In the genomic region with DNA sequence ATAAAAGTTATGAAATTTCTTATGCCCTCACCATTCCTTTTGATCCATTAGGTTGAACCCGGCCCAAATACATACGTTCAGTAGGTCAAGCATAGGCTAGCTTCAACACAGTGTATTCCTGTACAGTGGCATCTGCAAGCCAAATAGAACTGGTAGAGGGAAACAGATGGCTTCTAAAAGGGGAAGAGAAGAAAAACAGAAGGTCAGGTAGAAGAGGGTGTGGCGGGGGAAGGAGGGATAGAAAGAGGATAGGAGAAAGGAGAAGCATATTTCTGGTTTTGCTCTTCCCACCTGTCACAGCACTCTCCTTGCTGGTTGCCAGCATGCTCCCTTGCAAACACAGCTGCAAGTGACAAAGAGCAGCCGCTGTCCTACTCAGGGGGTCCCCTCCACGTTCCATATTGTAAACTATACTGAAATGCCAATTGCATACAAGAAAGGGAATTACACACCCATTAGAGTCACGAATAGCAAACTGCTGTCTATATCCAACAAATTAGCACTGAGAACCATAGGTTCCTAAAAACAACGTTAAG, we compare ENCODE assay signal across 15 cellular contexts.
A peak's percentile ranks its signal among the peaks of the same experiment; 100 is the strongest.
DNase-seq lines count a peak whose midpoint lies in the region; ATAC-seq, FAIRE-seq and TF ChIP-seq lines count a peak whose summit lies in the region.
"Had no signal": no experiment of that assay in that cellular context is flagged by ENCODE, and none has a peak within 500 bp of the region (broad histone marks: within the 10 kb centered on the region; RNA-seq: fewer than 3 reads in every experiment).

No MANE protein-coding gene starts in this region.

- no peak for TF ChIP-seq RAD21 in H1 (IDR thresholded peaks at IDR 0.05 in 1 of 2, conservative IDR thresholded peaks at IDR 0.05 in 1 of 2; ENCODE audit: low read depth in 2 of 2, low read length in 2 of 2)

- H3K79me1 ChIP-seq in H1 (ENCODE audit: low read depth, low read length), result no peaks in the 10 kb centered on the region

- no peak overlapping the region for H3K9ac ChIP-seq in H1 (replicated peaks in 1 of 4; ENCODE audit: extremely low read depth in 1 of 4, low read depth in 3 of 4, low read length in 3 of 4)

- POLR2A ChIA-PET in H1 (lab: Charles Lee; ENCODE audit: partially characterized antibody), result interaction anchor here (1.1 to 1.5 kb wide), 4 partner anchors 13 to 48 kb away, joined by 3 to 4 read pairs (median 3); no protein-coding TSS in a partner anchor

- H4K5ac ChIP-seq in H1 (ENCODE audit: insufficient read length, low read depth, low read length), result no peak overlapping the region

- no peaks in the 10 kb centered on the region for H3K23me2 ChIP-seq in H1 (ENCODE audit: low read depth, low read length)

- H3K4me1 ChIP-seq in GM23338 (ENCODE audit: insufficient read depth) (peaks cover 54% of the 10 kb centered on the region), H1 (replicated peaks in 1 of 4; ENCODE audit: control insufficient read depth in 3 of 4, insufficient read depth in 4 of 4, low read length in 3 of 4) (peaks cover 6 to 31% (median 25%) of the 10 kb centered on the region in 4 experiments; a peak in 6 of 7 replicates), HAP-1 (peaks cover 18% of the 10 kb centered on the region)

- H2AFZ ChIP-seq in GM23338 (no peak overlapping the region), H1 (ENCODE audit: low read length) (no peak overlapping the region)

- no peak overlapping the region for H3K18ac ChIP-seq in H1 (ENCODE audit: extremely low read depth, low read length)

- no peaks in the 10 kb centered on the region for H3K27me3 ChIP-seq in GM23338 (ENCODE audit: insufficient read depth)
- no peaks in the 10 kb centered on the region for H3K27me3 ChIP-seq in H1 (replicated peaks in 1 of 4; ENCODE audit: control insufficient read depth in 3 of 4, extremely low read depth in 1 of 4, insufficient read depth in 3 of 4, low read length in 3 of 4)
- no peaks in the 10 kb centered on the region for H3K27me3 ChIP-seq in HAP-1 (ENCODE audit: low read depth)
- H3K27me3 ChIP-seq: MG63 had no signal

- no peak for FAIRE-seq in H1 (lab: Jason Lieb, UNC)
- FAIRE-seq: bronchial epithelial cell, GM18507 had no signal

- CTCF ChIA-PET in H1 (lab: Charles Lee; ENCODE audit: partially characterized antibody), result interaction anchor here (0.6 to 1.4 kb wide), 4 partner anchors 27 to 84 kb away, joined by 3 to 7 read pairs (median 3); no protein-coding TSS in a partner anchor

- H4K20me1 ChIP-seq in GM23338 (replicated peaks; ENCODE audit: insufficient read depth) (no peaks in the 10 kb centered on the region), H1 (replicated peaks in 1 of 2; ENCODE audit: control insufficient read depth in 1 of 2, insufficient read depth in 2 of 2, low read length in 2 of 2) (no peaks in the 10 kb centered on the region)

- no peak overlapping the region for H2BK15ac ChIP-seq in H1 (ENCODE audit: low read length)

- no peak overlapping the region for H4K8ac ChIP-seq in H1 (ENCODE audit: extremely low read depth, insufficient read depth, low read length)

- no peak overlapping the region for H2BK120ac ChIP-seq in H1 (replicated peaks; ENCODE audit: low read depth, low read length)

- H3K36me3 ChIP-seq in GM23338 (ENCODE audit: insufficient read depth) (no peaks in the 10 kb centered on the region), H1 (ENCODE audit: control insufficient read depth in 2 of 4, insufficient read depth in 4 of 4, low read length in 3 of 4) (no peaks in the 10 kb centered on the region), HAP-1 (replicated peaks) (no peaks in the 10 kb centered on the region)
- H3K36me3 ChIP-seq: MG63 had no signal

- no peak for TF ChIP-seq CTCF in GM23338 (conservative IDR thresholded peaks at IDR 0.05; ENCODE audit: low read depth in 2 of 2)
- TF ChIP-seq CTCF in H1 (IDR thresholded peaks at IDR 0.05; ENCODE audit: control extremely low read depth in 1 of 3, insufficient read depth in 1 of 3, low read depth in 1 of 3, low read length in 3 of 3), result no peak
- TF ChIP-seq CTCF in osteocyte (IDR thresholded peaks at IDR 0.05), result no peak
- no peak for TF ChIP-seq CTCF in progenitor cell of endocrine pancreas (IDR thresholded peaks at IDR 0.05; ENCODE audit: unreplicated experiment)

- DNase-seq in GM23338 (ENCODE audit: low spot score) (no peak), NCI-H146 (lab: John Stamatoyannopoulos, UW) (peak; percentile 78), H1 (ENCODE audit: low read depth in 1 of 2, low spot score in 2 of 2) (no peak), osteocyte (ENCODE audit: extremely low spot score, unreplicated experiment) (no peak), progenitor cell of endocrine pancreas (ENCODE audit: low spot score, unreplicated experiment) (no peak), hippocampal formation (lab: John Stamatoyannopoulos, UW) (no peak), HAP-1 (ENCODE audit: low spot score in 2 of 2) (no peak)
- DNase-seq: activated CD4-positive, alpha-beta memory T cell treated with anti-CD3 and anti-CD28 coated beads for 36 hours; CD4-positive, alpha-beta memory T cell; NCI-H526 had no signal

- H3K4me2 ChIP-seq in GM23338 (peak overlapping the region; percentile 33), H1 (ENCODE audit: insufficient read depth in 1 of 2, low read depth in 2 of 2, low read length in 2 of 2) (peak overlapping the region; percentile 11 to 18; a peak in 1 of 4 replicates)

- peaks cover 11% of the 10 kb centered on the region; the same call in 2 of the 3 replicates for H3K36me3 Mint-ChIP-seq in GM23338 (ENCODE audit: low read depth)
- peaks cover 16% of the 10 kb centered on the region for H3K36me3 Mint-ChIP-seq in osteocyte (ENCODE audit: unreplicated experiment)
- peaks cover 5% of the 10 kb centered on the region for H3K36me3 Mint-ChIP-seq in progenitor cell of endocrine pancreas (ENCODE audit: insufficient read depth)

- peak; percentile 53 for ATAC-seq in GM23338

- H3K27me3 Mint-ChIP-seq in GM23338 (ENCODE audit: insufficient read depth, low read depth, poor library complexity), result peaks cover 6% of the 10 kb centered on the region
- no peaks in the 10 kb centered on the region for H3K27me3 Mint-ChIP-seq in osteocyte (ENCODE audit: unreplicated experiment)
- H3K27me3 Mint-ChIP-seq in progenitor cell of endocrine pancreas, result no peaks in the 10 kb centered on the region
- H3K27me3 Mint-ChIP-seq: activated CD4-positive, alpha-beta memory T cell treated with anti-CD3 and anti-CD28 coated beads for 36 hours; CD4-positive, alpha-beta memory T cell had no signal

- H3K4me1 Mint-ChIP-seq in GM23338 (peaks cover 68% of the 10 kb centered on the region), osteocyte (ENCODE audit: unreplicated experiment) (peaks cover 16% of the 10 kb centered on the region), progenitor cell of endocrine pancreas (ENCODE audit: low read depth) (peaks cover 36% of the 10 kb centered on the region)

- 0 out of 3 replicates have a peak overlapping the region, but pooled peaks have one; percentile 15 for H3K4me3 Mint-ChIP-seq in GM23338
- H3K4me3 Mint-ChIP-seq in osteocyte (ENCODE audit: unreplicated experiment), result no peak overlapping the region
- H3K4me3 Mint-ChIP-seq in progenitor cell of endocrine pancreas (ENCODE audit: low read depth), result no peak overlapping the region
- H3K4me3 Mint-ChIP-seq: activated CD4-positive, alpha-beta memory T cell treated with anti-CD3 and anti-CD28 coated beads for 36 hours; CD4-positive, alpha-beta memory T cell; neural crest cell had no signal

- H3K27ac Mint-ChIP-seq in GM23338 (peak overlapping the region; percentile 43; the same call in 1 of the 2 replicates), osteocyte (ENCODE audit: unreplicated experiment) (peak overlapping the region; percentile 72), progenitor cell of endocrine pancreas (no peak overlapping the region)
- H3K27ac Mint-ChIP-seq: activated CD4-positive, alpha-beta memory T cell treated with anti-CD3 and anti-CD28 coated beads for 36 hours had no signal

- H3K9me3 Mint-ChIP-seq in GM23338 (no peaks in the 10 kb centered on the region), osteocyte (ENCODE audit: unreplicated experiment) (no peaks in the 10 kb centered on the region), progenitor cell of endocrine pancreas (ENCODE audit: low read depth) (no peaks in the 10 kb centered on the region)
- H3K9me3 Mint-ChIP-seq: activated CD4-positive, alpha-beta memory T cell treated with anti-CD3 and anti-CD28 coated beads for 36 hours; neural crest cell had no signal

- H3K27ac ChIP-seq in GM23338 (ENCODE audit: low read depth), result peak overlapping the region; percentile 88
- H3K27ac ChIP-seq in H1 (ENCODE audit: low read depth, low read length), result no peak overlapping the region

- TF ChIP-seq EP300 in H1 (IDR thresholded peaks at IDR 0.05; ENCODE audit: borderline replicate concordance in 1 of 2, low read depth in 2 of 2, low read length in 2 of 2), result no peak

- no peak overlapping the region for H2BK5ac ChIP-seq in H1 (ENCODE audit: low read depth, low read length)

- H2BK12ac ChIP-seq in H1 (ENCODE audit: low read depth, low read length), result no peak overlapping the region

- no peak overlapping the region for H3K56ac ChIP-seq in H1 (replicated peaks; ENCODE audit: insufficient read length, low read depth, low read length)

- no peaks in the 10 kb centered on the region for H3F3A ChIP-seq in GM23338 (replicated peaks; ENCODE audit: low read depth)

- no peak overlapping the region for H3K14ac ChIP-seq in H1 (ENCODE audit: insufficient read length)

- in situ Hi-C loops in HAP-1 (cut with MboI; ENCODE audit: low sequenced_read_pairs), result no loop called here

- no peak for TF ChIP-seq POLR2A in H1 (IDR thresholded peaks at IDR 0.05; ENCODE audit: control extremely low read depth in 1 of 2, low read depth in 2 of 2, low read length in 2 of 2)

- H4K91ac ChIP-seq in H1 (replicated peaks; ENCODE audit: insufficient read length, low read length), result no peak overlapping the region

- H3K9me3 ChIP-seq in H1 (ENCODE audit: insufficient read depth in 2 of 2, low read depth in 1 of 2, low read length in 1 of 2) (no peaks in the 10 kb centered on the region), HAP-1 (no peaks in the 10 kb centered on the region)
- H3K9me3 ChIP-seq: MG63 had no signal

- no peak overlapping the region for H3K23ac ChIP-seq in H1 (ENCODE audit: insufficient read length)

- H3K4ac ChIP-seq in H1 (replicated peaks; ENCODE audit: insufficient read length, low read depth, low read length), result no peak overlapping the region

- no peaks in the 10 kb centered on the region for H3K9me2 ChIP-seq in GM23338 (ENCODE audit: insufficient read depth)

- H3K4me3 ChIP-seq in GM23338 (no peak overlapping the region), H1 (ENCODE audit: extremely low read depth in 1 of 4, insufficient read depth in 2 of 4, low read depth in 3 of 4, low read length in 4 of 4) (no peak overlapping the region), HAP-1 (no peak overlapping the region)
- H3K4me3 ChIP-seq: MG63, skin epidermis had no signal

- H3K79me2 ChIP-seq in GM23338 (replicated peaks; ENCODE audit: insufficient read depth), result no peaks in the 10 kb centered on the region
- H3K79me2 ChIP-seq in H1 (ENCODE audit: control insufficient read depth in 1 of 2, insufficient read depth in 2 of 2, low read length in 2 of 2), result peaks cover 0 to 6% of the 10 kb centered on the region in 2 experiments; a peak in 1 of 4 replicates

- no peak overlapping the region for H2AK5ac ChIP-seq in H1 (ENCODE audit: low read depth, low read length)

- WGBS in H1 (ENCODE audit: extremely low coverage in 1 of 2, insufficient coverage in 1 of 2, insufficient read length in 1 of 2, insufficient replicate concordance in 2 of 2, low coverage in 1 of 2, low lambda C conversion rate in 2 of 2, missing lambda C conversion rate in 1 of 2), 2 experiments, result 52% methylated on average over 7 of the region's 7 CpGs; no CpG with 5 or more reads in 1 of the 2 experiments

- no peak overlapping the region for H2BK20ac ChIP-seq in H1 (ENCODE audit: low read length)
